Comparison of ENCODE assay signal across 23 cellular contexts in the genomic region with DNA sequence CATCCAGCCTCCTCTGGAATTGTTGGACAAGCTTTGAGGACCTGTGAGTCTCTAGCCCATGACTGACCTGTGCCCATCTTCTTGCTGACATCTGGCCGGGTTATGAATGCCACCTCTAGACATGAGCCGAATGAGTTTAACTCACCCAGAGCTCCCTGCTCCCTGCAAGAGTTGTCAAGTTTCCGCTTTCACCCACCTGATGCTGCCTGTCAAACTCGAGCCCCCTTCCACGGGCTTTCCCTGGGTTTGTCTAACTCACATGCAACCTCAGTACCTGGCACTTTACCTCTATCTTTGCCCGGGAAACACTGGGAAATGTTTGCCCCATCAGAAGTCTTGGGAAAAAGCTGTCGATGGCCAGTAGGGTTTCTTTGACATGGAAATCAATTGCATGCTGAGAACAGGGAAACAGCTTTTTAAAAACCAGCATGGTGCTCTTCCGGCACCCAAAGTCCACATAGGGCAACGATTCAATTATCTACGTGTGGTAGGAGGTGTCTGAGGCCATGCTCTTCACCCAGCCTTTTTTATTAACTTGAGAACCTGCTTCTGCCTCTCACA. TPM values are rescaled to one million over a fixed set of nuclear protein-coding genes. Genes with fewer than 3 reads are reported as not detected.
"Had no signal": no experiment of that assay in that cellular context is flagged by ENCODE, and none has a peak within 500 bp of the region (broad histone marks: within the 10 kb centered on the region; RNA-seq: fewer than 3 reads in every experiment).

No MANE protein-coding gene starts in this region.

- H3K79me2 ChIP-seq: parathyroid adenoma had no signal

- H3K4me3 ChIP-seq: breast epithelium, colonic mucosa, dorsolateral prefrontal cortex, esophagus squamous epithelium, gastrocnemius medialis, heart right ventricle, stomach had no signal

- H2AFZ ChIP-seq: parathyroid adenoma had no signal

- H3K9ac ChIP-seq: parathyroid adenoma had no signal

- H3K27me3 ChIP-seq: breast epithelium, colonic mucosa, dorsolateral prefrontal cortex, esophagus squamous epithelium had no signal

- H3K9me3 ChIP-seq: breast epithelium, colonic mucosa, esophagus squamous epithelium, gastrocnemius medialis, stomach had no signal

- DNase-seq: activated CD4-positive, alpha-beta T cell treated with anti-CD3 and anti-CD28 coated beads for 4 hours; activated CD4-positive, alpha-beta T cell treated with anti-CD3 and anti-CD28 coated beads, Interleukin-2, amount 50 U/mL, for 48 hours; activated CD4-positive, CD25-positive, alpha-beta regulatory T cell; activated CD8-positive, alpha-beta memory T cell treated with anti-CD3 and anti-CD28 coated beads, Interleukin-2, amount 50 U/mL, for 48 hours; activated naive CD4-positive, alpha-beta T cell treated with anti-CD3 and anti-CD28 coated beads for 36 hours; activated naive CD8-positive, alpha-beta T cell treated with anti-CD3 and anti-CD28 coated beads, Interleukin-2, amount 10 ng/mL, durations not matched to agents 7 days and 5 days; activated T-cell treated with anti-CD3 and anti-CD28 coated beads, Interleukin-2, amount 50 U/mL, for 4 hours; amniotic stem cell; colonic mucosa; dorsolateral prefrontal cortex; esophagus squamous epithelium; gastrocnemius medialis; left colon; nephron progenitor cell; nucleus accumbens; right cardiac atrium; stimulated activated CD4-positive, alpha-beta T cell treated with anti-CD3 and anti-CD28 coated beads, Interleukin-2, amount 100 ng/mL, for 24 hours; stomach; T1000 had no signal

- H3K27ac ChIP-seq: breast epithelium, colonic mucosa, dorsolateral prefrontal cortex, esophagus squamous epithelium, gastrocnemius medialis, heart right ventricle, parathyroid adenoma had no signal

- ATAC-seq: activated T-cell treated with anti-CD3 and anti-CD28 coated beads, Interleukin-2, amount 50 U/mL, for 4 hours; left colon; stimulated activated effector memory CD8-positive, alpha-beta T cell treated with anti-CD3 and anti-CD28 coated beads, Interleukin-12 subunit alpha, Interleukin-12 subunit beta, amount 100 ng/mL, for 72 hours had no signal

- H3K36me3 ChIP-seq: breast epithelium, colonic mucosa, esophagus squamous epithelium, gastrocnemius medialis, heart right ventricle, stomach had no signal

- H3K4me1 ChIP-seq: breast epithelium, colonic mucosa, parathyroid adenoma had no signal

RNA-seq across cellular contexts. Expression of gene DNAH17, which starts 33.8 kb away (rescaled TPM):
- total RNA-seq: left colon had no signal
